ENCODE assay signal across 25 cellular contexts in genomic region chr4:91916219-91916618, GRCh38.
"Had no signal": no experiment of that assay in that cellular context is flagged by ENCODE, and none has a peak within 500 bp of the region (broad histone marks: within the 10 kb centered on the region; RNA-seq: fewer than 3 reads in every experiment).

No MANE protein-coding gene starts in this region.

- H3K4me3 ChIP-seq: adrenal gland, ascending aorta, breast epithelium, coronary artery, dorsolateral prefrontal cortex had no signal

- H3K9me3 ChIP-seq: adrenal gland, ascending aorta, breast epithelium had no signal

- H3K27me3 ChIP-seq: adrenal gland, ascending aorta, breast epithelium, dorsolateral prefrontal cortex had no signal

- H3K27ac ChIP-seq: adrenal gland, ascending aorta, breast epithelium, coronary artery, dorsolateral prefrontal cortex, VCaP had no signal

- H3K36me3 ChIP-seq: adrenal gland, ascending aorta, breast epithelium had no signal

- ATAC-seq: activated CD8-positive, alpha-beta T cell treated with anti-CD3 and anti-CD28 coated beads for 36 hours; activated T-cell treated with anti-CD3 and anti-CD28 coated beads, Interleukin-2, amount 50 U/mL, for 4 hours; activated T-helper 17 cell treated with anti-CD3 and anti-CD28 coated beads, Interleukin-2, amount 50 U/mL, for 72 hours; esophagus mucosa; T-cell; WTC11 had no signal

- H3K4me1 ChIP-seq: adrenal gland, ascending aorta, breast epithelium had no signal

- DNase-seq: activated CD4-positive, alpha-beta T cell treated with anti-CD3 and anti-CD28 coated beads for 48 hours; activated CD4-positive, alpha-beta T cell treated with anti-CD3 and anti-CD28 coated beads, Interleukin-2, amount 50 U/mL, for 1 hour; activated CD4-positive, alpha-beta T cell treated with anti-CD3 and anti-CD28 coated beads, Interleukin-2, amount 50 U/mL, for 48 hours; activated CD8-positive, alpha-beta memory T cell treated with anti-CD3 and anti-CD28 coated beads for 24 hours; activated CD8-positive, alpha-beta T cell treated with anti-CD3 and anti-CD28 coated beads for 36 hours; activated effector memory CD4-positive, alpha-beta T cell treated with Interleukin-2 at 50 U/mL for 16 hours; activated gamma-delta T cell treated with Interleukin-2 at 50 U/mL for 16 hours; activated naive CD4-positive, alpha-beta T cell treated with anti-CD3 and anti-CD28 coated beads, Interleukin-2, amount 50 U/mL, for 16 hours; activated naive CD4-positive, alpha-beta T cell treated with Interleukin-2 at 50 U/mL for 16 hours; activated T-cell treated with anti-CD3 and anti-CD28 coated beads, Interleukin-2, amount 50 U/mL, for 4 hours; adrenal gland; dorsolateral prefrontal cortex; effector memory CD4-positive, alpha-beta T cell; endodermal cell; foreskin fibroblast; head of caudate nucleus; hippocampal formation; T-cell had no signal
